28 cellular contexts compared by ENCODE assay signal in the genomic region with DNA sequence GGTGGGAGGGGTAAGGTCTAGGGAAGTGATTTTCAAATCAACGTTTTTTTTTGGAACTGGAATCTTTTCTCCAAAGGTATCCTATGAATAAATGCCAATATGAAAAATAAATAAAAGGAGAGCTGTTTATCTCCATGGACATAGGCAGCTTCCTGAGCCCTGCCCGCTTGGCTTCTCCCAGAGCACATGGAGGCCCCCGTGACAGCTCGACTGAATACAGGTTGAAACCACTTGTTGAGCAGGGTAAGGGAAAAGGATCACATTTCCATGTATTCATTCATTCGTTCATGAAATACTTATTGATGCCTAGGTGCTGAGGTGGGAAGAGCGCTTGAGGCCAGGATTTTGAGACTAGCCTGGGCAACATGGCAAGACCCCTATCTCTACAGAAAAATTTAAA.
"Had no signal": no experiment of that assay in that cellular context is flagged by ENCODE, and none has a peak within 500 bp of the region (broad histone marks: within the 10 kb centered on the region; RNA-seq: fewer than 3 reads in every experiment).

No MANE protein-coding gene starts in this region.

- H3K4me3 ChIP-seq: body of pancreas, Peyer's patch, SJCRH30 had no signal

- H3K27ac ChIP-seq: body of pancreas, KMS-11, Peyer's patch, RWPE1, SJCRH30, VCaP had no signal

- DNase-seq: activated CD4-positive, alpha-beta T cell treated with anti-CD3 and anti-CD28 coated beads for 48 hours; activated CD4-positive, alpha-beta T cell treated with anti-CD3 and anti-CD28 coated beads, Interleukin-2, amount 50 U/mL, for 4 hours; activated CD4-positive, CD25-positive, alpha-beta regulatory T cell; activated CD8-positive, alpha-beta memory T cell treated with anti-CD3 and anti-CD28 coated beads, Interleukin-2, amount 50 U/mL, for 48 hours; activated CD8-positive, alpha-beta T cell treated with anti-CD3 and anti-CD28 coated beads, Interleukin-2, amount 10 ng/mL, durations not matched to agents 7 days and 5 days; activated effector memory CD4-positive, alpha-beta T cell treated with Interleukin-2 at 50 U/mL for 16 hours; activated naive CD4-positive, alpha-beta T cell; activated T-cell treated with anti-CD3 and anti-CD28 coated beads, Interleukin-2, amount 50 U/mL, for 1 hour; aorta; body of pancreas; central memory CD4-positive, alpha-beta T cell; MM.1S; NCI-H1105 treated with DMSO at 0.1 percent for 48 hours; NCI-H1436 treated with DMSO at 0.1 percent for 48 hours; NCI-H187; NCI-H2081; NCI-H446; NCI-H524; Peyer's patch; Right ventricle myocardium superior; SJCRH30; SK-N-SH; T-helper 1 cell had no signal

- H3K4me1 Mint-ChIP-seq: activated naive CD4-positive, alpha-beta T cell treated with anti-CD3 and anti-CD28 coated beads, Interleukin-2, amount 50 U/mL, for 24 hours had no signal

- H3K4me3 Mint-ChIP-seq: activated CD8-positive, alpha-beta T cell treated with anti-CD3 and anti-CD28 coated beads, Interleukin-2, amount 10 ng/mL, durations not matched to agents 7 days and 5 days; activated naive CD4-positive, alpha-beta T cell treated with anti-CD3 and anti-CD28 coated beads, Interleukin-2, amount 50 U/mL, for 24 hours; activated T-helper 1 cell treated with anti-CD3 and anti-CD28 coated beads, Interleukin-12 subunit alpha, Interleukin-12 subunit beta, Interleukin-2, Interleukin-4 antibody, amounts not matched to agents 30 ng/mL and 10 ng/mL and 1 ng/mL, durations not matched to agents 14 hours and 24 hours and 36 hours had no signal

- H3K4me1 ChIP-seq: body of pancreas, Peyer's patch had no signal

- H3K27me3 ChIP-seq: body of pancreas, Peyer's patch, SJCRH30 had no signal

- H3K36me3 Mint-ChIP-seq: activated naive CD4-positive, alpha-beta T cell treated with anti-CD3 and anti-CD28 coated beads, Interleukin-2, amount 50 U/mL, for 24 hours had no signal

- ATAC-seq: activated CD8-positive, alpha-beta T cell treated with anti-CD3 and anti-CD28 coated beads, Interleukin-2, amount 10 ng/mL, durations not matched to agents 7 days and 5 days; body of pancreas had no signal

- H3K9me3 ChIP-seq: body of pancreas, Peyer's patch, SJCRH30, SK-N-SH had no signal

- H3K27ac Mint-ChIP-seq: activated CD8-positive, alpha-beta T cell treated with anti-CD3 and anti-CD28 coated beads, Interleukin-2, amount 10 ng/mL, durations not matched to agents 7 days and 5 days; activated naive CD4-positive, alpha-beta T cell treated with anti-CD3 and anti-CD28 coated beads, Interleukin-2, amount 50 U/mL, for 24 hours; activated T-helper 1 cell treated with anti-CD3 and anti-CD28 coated beads, Interleukin-12 subunit alpha, Interleukin-12 subunit beta, Interleukin-2, Interleukin-4 antibody, amounts not matched to agents 30 ng/mL and 10 ng/mL and 1 ng/mL, durations not matched to agents 14 hours and 24 hours and 36 hours had no signal

- H3K27me3 Mint-ChIP-seq: activated naive CD4-positive, alpha-beta T cell treated with anti-CD3 and anti-CD28 coated beads, Interleukin-2, amount 50 U/mL, for 24 hours had no signal

- H3K9me3 Mint-ChIP-seq: activated naive CD4-positive, alpha-beta T cell treated with anti-CD3 and anti-CD28 coated beads, Interleukin-2, amount 50 U/mL, for 24 hours; activated T-helper 1 cell treated with anti-CD3 and anti-CD28 coated beads, Interleukin-12 subunit alpha, Interleukin-12 subunit beta, Interleukin-2, Interleukin-4 antibody, amounts not matched to agents 30 ng/mL and 10 ng/mL and 1 ng/mL, durations not matched to agents 14 hours and 24 hours and 36 hours had no signal

- H3K36me3 ChIP-seq: Peyer's patch, SJCRH30 had no signal
